Comparison of ENCODE assay signal across 9 cellular contexts in the genomic region with DNA sequence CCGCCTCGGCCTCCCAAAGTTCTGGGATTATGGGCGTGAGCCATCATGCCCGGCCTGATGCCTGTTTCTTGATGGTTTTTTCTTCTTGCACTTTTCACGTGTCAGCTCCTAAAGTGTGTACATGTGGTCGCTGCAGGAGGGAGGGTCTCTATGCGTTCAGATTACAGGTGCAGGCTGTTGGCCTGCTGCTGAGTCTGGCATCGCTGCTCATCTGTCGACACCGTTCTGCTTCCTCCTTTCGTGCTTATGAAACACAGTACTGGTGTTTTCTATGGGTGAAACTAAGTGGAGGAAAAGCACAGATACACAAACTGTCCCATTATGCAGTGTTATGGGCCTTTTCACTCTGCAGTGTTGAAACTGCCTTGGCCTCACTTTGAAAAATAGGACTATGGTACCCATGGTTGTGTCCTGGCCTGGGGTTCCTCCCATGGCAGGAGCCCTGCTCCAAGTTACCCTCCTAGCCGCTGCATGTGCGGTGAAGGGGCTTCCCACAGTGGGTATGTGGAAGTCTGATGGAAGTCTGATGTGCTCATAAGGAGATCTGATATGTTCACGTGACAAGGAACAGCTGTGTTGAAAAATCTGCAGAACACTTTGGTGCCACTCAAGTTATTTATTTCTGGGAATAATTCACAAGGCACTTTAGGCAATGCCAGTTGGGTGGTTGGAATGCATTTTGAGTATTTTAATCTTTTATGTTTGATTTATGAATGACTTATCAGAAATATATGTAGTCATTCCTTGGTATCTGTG. TPM values are rescaled to one million over a fixed set of nuclear protein-coding genes. Genes with fewer than 3 reads are reported as not detected.
DNase-seq lines count a peak whose midpoint lies in the region; ATAC-seq and TF ChIP-seq lines count a peak whose summit lies in the region.
"Had no signal": no experiment of that assay in that cellular context is flagged by ENCODE, and none has a peak within 500 bp of the region (broad histone marks: within the 10 kb centered on the region; RNA-seq: fewer than 3 reads in every experiment).

No MANE protein-coding gene starts in this region.

- no peaks in the 10 kb centered on the region for H3K27me3 Mint-ChIP-seq in T-helper 1 cell treated with Interleukin-12 subunit alpha and Interleukin-12 subunit beta and Interleukin-4 antibody, amounts not matched to agents 30 μg/mL and 1 μg/mL, for 36 hours (ENCODE audit: low read depth)
- H3K27me3 Mint-ChIP-seq in activated naive CD8-positive, alpha-beta T cell treated with anti-CD3 and anti-CD28 coated beads, Interleukin-2, amount 10 ng/mL, durations not matched to agents 7 days and 5 days: no peaks in the 10 kb centered on the region

- H3K27ac ChIP-seq in spleen: peak overlapping the region; percentile 63 to 96 (median 84)
- H3K27ac ChIP-seq: A549 had no signal

- TF ChIP-seq POLR2A in spleen (IDR thresholded peaks at IDR 0.05) (no peak), lower leg skin (IDR thresholded peaks at IDR 0.05) (no peak)

- TF ChIP-seq CTCF in spleen (IDR thresholded peaks at IDR 0.05 in 8 of 11, conservative IDR thresholded peaks at IDR 0.05 in 3 of 11): no peak
- TF ChIP-seq CTCF in lower leg skin (IDR thresholded peaks at IDR 0.05): no peak

- 50 to 74% (median 61%) methylated on average over 14 of the region's 14 CpGs for WGBS in spleen, 5 donors
- WGBS in lower leg skin, 2 donors: 75 to 87% methylated on average over 14 of the region's 14 CpGs

- peaks cover 41% of the 10 kb centered on the region for H3K36me3 Mint-ChIP-seq in T-helper 1 cell treated with Interleukin-12 subunit alpha and Interleukin-12 subunit beta and Interleukin-4 antibody, amounts not matched to agents 30 μg/mL and 1 μg/mL, for 36 hours (ENCODE audit: low read depth)
- H3K36me3 Mint-ChIP-seq in activated naive CD8-positive, alpha-beta T cell treated with anti-CD3 and anti-CD28 coated beads, Interleukin-2, amount 10 ng/mL, durations not matched to agents 7 days and 5 days: peaks cover 24% of the 10 kb centered on the region

- H3K27ac Mint-ChIP-seq in T-helper 1 cell treated with Interleukin-12 subunit alpha and Interleukin-12 subunit beta and Interleukin-4 antibody, amounts not matched to agents 30 μg/mL and 1 μg/mL, for 36 hours: peak overlapping the region; percentile 62
- peak overlapping the region; percentile 49 for H3K27ac Mint-ChIP-seq in activated naive CD8-positive, alpha-beta T cell treated with anti-CD3 and anti-CD28 coated beads, Interleukin-2, amount 10 ng/mL, durations not matched to agents 7 days and 5 days

- H3K36me3 ChIP-seq in spleen: peaks cover 0 to 30% (median 16%) of the 10 kb centered on the region in 6 donors

- DNase-seq in T-helper 1 cell: no peak
- no peak for DNase-seq in activated naive CD8-positive, alpha-beta T cell treated with anti-CD3 and anti-CD28 coated beads, Interleukin-2, amount 10 ng/mL, durations not matched to agents 7 days and 5 days
- no peak for DNase-seq in spleen
- no peak for DNase-seq in A172 (ENCODE audit: low spot score)
- DNase-seq in lower leg skin (ENCODE audit: low spot score in 2 of 2): no peak

- intact Hi-C loops in spleen (cut with DNase I; ENCODE audit: low total_unique reads) (no loop called here), lower leg skin (cut with DNase I; ENCODE audit: low total_unique reads) (no loop called here)

- POLR2A ChIA-PET in activated naive CD8-positive, alpha-beta T cell treated with anti-CD3 and anti-CD28 coated beads, Interleukin-2, amount 10 ng/mL, durations not matched to agents 7 days and 5 days (lab: Charles Lee): interaction anchor here (3.0 to 10.3 kb wide), 2 partner anchors 7 to 23 kb away, joined by 16 to 90 read pairs; a partner anchor contains a TSS

- H3K9me3 Mint-ChIP-seq in T-helper 1 cell treated with Interleukin-12 subunit alpha and Interleukin-12 subunit beta and Interleukin-4 antibody, amounts not matched to agents 30 μg/mL and 1 μg/mL, for 36 hours: no peaks in the 10 kb centered on the region
- no peaks in the 10 kb centered on the region for H3K9me3 Mint-ChIP-seq in activated naive CD8-positive, alpha-beta T cell treated with anti-CD3 and anti-CD28 coated beads, Interleukin-2, amount 10 ng/mL, durations not matched to agents 7 days and 5 days

- peak overlapping the region in 1 of 8 donors; percentile 29 for H3K4me3 ChIP-seq in spleen
- H3K4me3 ChIP-seq in lower leg skin (ENCODE audit: low read depth, poor library complexity, severe bottlenecking): no peak overlapping the region
- H3K4me3 ChIP-seq: A549 had no signal

- no peaks in the 10 kb centered on the region for H3K27me3 ChIP-seq in spleen (replicated peaks in 1 of 7)

- peaks cover 55 to 100% (median 77%) of the 10 kb centered on the region in 6 donors for H3K4me1 ChIP-seq in spleen

- H3K9me3 ChIP-seq in spleen: no peaks in the 10 kb centered on the region
- H3K9me3 ChIP-seq: A549 had no signal

- peaks cover 59% of the 10 kb centered on the region for H3K4me1 Mint-ChIP-seq in T-helper 1 cell treated with Interleukin-12 subunit alpha and Interleukin-12 subunit beta and Interleukin-4 antibody, amounts not matched to agents 30 μg/mL and 1 μg/mL, for 36 hours (ENCODE audit: low read depth)
- peaks cover 54% of the 10 kb centered on the region for H3K4me1 Mint-ChIP-seq in activated naive CD8-positive, alpha-beta T cell treated with anti-CD3 and anti-CD28 coated beads, Interleukin-2, amount 10 ng/mL, durations not matched to agents 7 days and 5 days

- no peak overlapping the region for H3K4me3 Mint-ChIP-seq in T-helper 1 cell treated with Interleukin-12 subunit alpha and Interleukin-12 subunit beta and Interleukin-4 antibody, amounts not matched to agents 30 μg/mL and 1 μg/mL, for 36 hours
- H3K4me3 Mint-ChIP-seq in activated naive CD8-positive, alpha-beta T cell treated with anti-CD3 and anti-CD28 coated beads, Interleukin-2, amount 10 ng/mL, durations not matched to agents 7 days and 5 days: no peak overlapping the region

- ATAC-seq in HG03354 (IDR thresholded peaks at IDR 0.05; ENCODE audit: poor library complexity, severe bottlenecking, unreplicated experiment) (peak; percentile 45), HG03139 (IDR thresholded peaks at IDR 0.05; ENCODE audit: unreplicated experiment) (no peak)
- no peak for ATAC-seq in activated naive CD8-positive, alpha-beta T cell treated with anti-CD3 and anti-CD28 coated beads, Interleukin-2, amount 10 ng/mL, durations not matched to agents 7 days and 5 days (ENCODE audit: low read depth)
- ATAC-seq: A549 had no signal

RNA-seq across cellular contexts. Expression of a gene that starts 23.6 kb away (rescaled TPM):
- 100 to 1,000 TPM in 1 of 2 experiments, 10 to 100 TPM in 1; 99.6 to 103 TPM for total RNA-seq in activated naive CD8-positive, alpha-beta T cell treated with anti-CD3 and anti-CD28 coated beads, Interleukin-2, amount 10 ng/mL, durations not matched to agents 7 days and 5 days
- total RNA-seq in spleen: 100 to 1,000 TPM in 2 of 7 donors, 10 to 100 TPM in 5; 78.2 to 120 (median 91.6) TPM
- 10 to 100 TPM; 15.7 to 32.3 (median 15.9) TPM for polyA plus RNA-seq in spleen
- total RNA-seq in A172 (2014; rRNA removed; shearing (Covaris generic)): 84.1 and 84.9 TPM in 2 replicates
- 100 to 1,000 TPM; 106 to 152 (median 126) TPM for total RNA-seq in lower leg skin

RNA-seq across cellular contexts. Expression of a gene that starts 48.0 kb away (rescaled TPM):
- 10 to 100 TPM; 91.4 to 94.3 TPM for total RNA-seq in activated naive CD8-positive, alpha-beta T cell treated with anti-CD3 and anti-CD28 coated beads, Interleukin-2, amount 10 ng/mL, durations not matched to agents 7 days and 5 days
- 100 to 1,000 TPM in 2 of 7 donors, 10 to 100 TPM in 5; 55.4 to 105 (median 66.6) TPM for total RNA-seq in spleen
- 10 to 100 TPM; 26.1 to 34.7 (median 28.7) TPM for polyA plus RNA-seq in spleen
- total RNA-seq in A172 (2014; rRNA removed; shearing (Covaris generic)): 141 and 265 TPM in 2 replicates
- total RNA-seq in lower leg skin: 100 to 1,000 TPM; 133 to 166 (median 153) TPM

RNA-seq across cellular contexts. Expression of a gene that starts 56.3 kb away (rescaled TPM):
- 100 to 1,000 TPM in 1 of 2 experiments, 10 to 100 TPM in 1; 94.1 to 102 TPM for total RNA-seq in activated naive CD8-positive, alpha-beta T cell treated with anti-CD3 and anti-CD28 coated beads, Interleukin-2, amount 10 ng/mL, durations not matched to agents 7 days and 5 days
- total RNA-seq in spleen (10 to 100 TPM; 56.1 to 78.9 (median 60.9) TPM), lower leg skin (10 to 100 TPM; 58.9 to 71.7 (median 68.3) TPM)
- 100 to 1,000 TPM in 2 of 3 donors, 10 to 100 TPM in 1; 70.0 to 130 (median 105) TPM for polyA plus RNA-seq in spleen
- total RNA-seq in A172 (2014; rRNA removed; shearing (Covaris generic)): 174 and 175 TPM in 2 replicates
